2 cellular contexts compared by ENCODE assay signal in genomic region chr12:119024226-119024810, GRCh38.
TF ChIP-seq lines count a peak whose summit lies in the region.

No MANE protein-coding gene starts in this region.

TF ChIP-seq in SK-N-SH, 30 proteins besides CTCF, POLR2A, EP300 and RAD21 (continued from another document):
- TF ChIP-seq REST (IDR thresholded peaks at IDR 0.05; ENCODE audit: low read depth, low read length) = no peak
- TF ChIP-seq RFX5 (IDR thresholded peaks at IDR 0.05; ENCODE audit: low read length) = no peak
- no peak for TF ChIP-seq FOXJ3 (CRISPR knock-in tag; IDR thresholded peaks at IDR 0.05)
- no peak for TF ChIP-seq NRF1 (IDR thresholded peaks at IDR 0.05; ENCODE audit: low read depth, low read length)

TF ChIP-seq in neural cell, 6 proteins besides CTCF, POLR2A, EP300 and RAD21:
- TF ChIP-seq REST (IDR thresholded peaks at IDR 0.05; ENCODE audit: borderline replicate concordance) (no peak), MXI1 (conservative IDR thresholded peaks at IDR 0.05; ENCODE audit: poor library complexity, severe bottlenecking) (no peak), TAF1 (IDR thresholded peaks at IDR 0.05; ENCODE audit: low read depth) (no peak), SMC3 (conservative IDR thresholded peaks at IDR 0.05; ENCODE audit: poor library complexity) (no peak)
